Comparison of ENCODE assay signal across 20 cellular contexts in the genomic region with DNA sequence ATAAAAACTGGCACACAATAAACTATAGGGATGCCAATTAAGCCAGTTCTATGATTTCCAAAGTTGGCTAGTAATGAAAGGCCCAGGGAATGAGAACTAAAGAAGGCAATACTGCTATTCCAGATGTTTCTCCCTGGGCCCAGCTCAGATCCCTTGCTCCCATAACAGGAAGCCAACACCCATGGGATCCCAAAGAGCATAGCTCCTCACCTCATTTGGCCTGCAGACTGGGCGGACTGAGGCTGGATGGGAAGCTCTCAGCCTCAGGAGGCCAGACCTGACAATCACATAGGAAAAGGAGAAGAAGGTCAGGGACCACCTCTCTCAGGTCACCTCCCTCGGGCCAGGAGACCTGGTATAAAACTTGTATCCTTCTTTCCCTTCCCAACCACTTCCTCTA. TPM values are rescaled to one million over a fixed set of nuclear protein-coding genes. Genes with fewer than 3 reads are reported as not detected.
DNase-seq lines count a peak whose midpoint lies in the region; ATAC-seq and TF ChIP-seq lines count a peak whose summit lies in the region.
"Had no signal": no experiment of that assay in that cellular context is flagged by ENCODE, and none has a peak within 500 bp of the region (broad histone marks: within the 10 kb centered on the region; RNA-seq: fewer than 3 reads in every experiment).

No MANE protein-coding gene starts in this region.

- H3K36me3 Mint-ChIP-seq in effector memory CD8-positive, alpha-beta T cell (ENCODE audit: insufficient read depth), result peaks cover 19% of the 10 kb centered on the region

- no peaks in the 10 kb centered on the region for H3K9me3 Mint-ChIP-seq in effector memory CD8-positive, alpha-beta T cell

- intact Hi-C loops in heart left ventricle (cut with DNase I) (loop anchor here in 2 of 10 donors (5.0 kb wide), 2 partner anchors 34 to 1014 kb away; partner anchors contain the start of genes CASTOR1 (in 1 of the 2) and GAS2L1 (in 1 of the 2)), cardiac septum (cut with DNase I) (no loop called here), psoas muscle (cut with DNase I) (no loop called here), PC-9 (cut with micrococcal nuclease; ENCODE audit: unreplicated experiment) (no loop called here)

- no peaks in the 10 kb centered on the region for H3K9me3 ChIP-seq in heart left ventricle
- no peaks in the 10 kb centered on the region for H3K9me3 ChIP-seq in psoas muscle
- no peaks in the 10 kb centered on the region for H3K9me3 ChIP-seq in PC-9 (ENCODE audit: insufficient read depth, low read depth)
- H3K9me3 ChIP-seq: body of pancreas, transverse colon had no signal

- H3K9me2 ChIP-seq in PC-9 (ENCODE audit: insufficient read depth), result no peaks in the 10 kb centered on the region

- no peak overlapping the region for H2AFZ ChIP-seq in PC-9

- H3K27ac Mint-ChIP-seq in effector memory CD8-positive, alpha-beta T cell, result peak overlapping the region in 1 of 2 donors; percentile 87

- 45 to 69% (median 53%) methylated on average over 2 of the region's 2 CpGs for WGBS in heart left ventricle, 4 donors
- 64 to 66% (median 64%) methylated on average over 2 of the region's 2 CpGs for WGBS in psoas muscle, 3 donors

- peaks cover 18% of the 10 kb centered on the region; the same call in 1 of the 2 replicates for H3F3A ChIP-seq in PC-9 (ENCODE audit: insufficient read depth, low read depth)

- H3K4me1 ChIP-seq in heart left ventricle (peaks cover 14 to 95% (median 72%) of the 10 kb centered on the region in 12 donors), psoas muscle (peaks cover 24% of the 10 kb centered on the region), PC-9 (replicated peaks; ENCODE audit: insufficient read depth) (peaks cover 19% of the 10 kb centered on the region)

- H3K36me3 ChIP-seq in heart left ventricle, result peaks cover 0 to 29% (median 0%) of the 10 kb centered on the region in 9 donors
- H3K36me3 ChIP-seq in psoas muscle (ENCODE audit: insufficient read depth in 1 of 2, low read depth in 1 of 2), result no peaks in the 10 kb centered on the region
- H3K36me3 ChIP-seq in PC-9 (ENCODE audit: low read depth), result peaks cover 7% of the 10 kb centered on the region; the same call in 1 of the 2 replicates
- H3K36me3 ChIP-seq: transverse colon had no signal

- peaks cover 14% of the 10 kb centered on the region for H4K20me1 ChIP-seq in PC-9 (ENCODE audit: insufficient read depth)

- H3K4me3 Mint-ChIP-seq in effector memory CD8-positive, alpha-beta T cell, result peak overlapping the region; percentile 3 to 21

- peaks cover 81 to 88% of the 10 kb centered on the region in 2 donors for H3K4me1 Mint-ChIP-seq in effector memory CD8-positive, alpha-beta T cell (ENCODE audit: low read depth in 2 of 2)

- H3K27me3 Mint-ChIP-seq in effector memory CD8-positive, alpha-beta T cell, result no peaks in the 10 kb centered on the region

- ATAC-seq in heart left ventricle (peak in 1 of 4 donors; percentile 49), psoas muscle (no peak)
- no peak for ATAC-seq in effector memory CD8-positive, alpha-beta T cell (replicated peaks)
- ATAC-seq: body of pancreas, Panc1 had no signal

- H3K27me3 ChIP-seq in heart left ventricle (no peaks in the 10 kb centered on the region), psoas muscle (ENCODE audit: insufficient read depth in 3 of 3, low read length in 2 of 3) (no peaks in the 10 kb centered on the region), PC-9 (ENCODE audit: insufficient read depth, low read depth) (no peaks in the 10 kb centered on the region)
- H3K27me3 ChIP-seq: body of pancreas, transverse colon had no signal

- H3K4me3 ChIP-seq in heart left ventricle (no peak overlapping the region), psoas muscle (no peak overlapping the region), PC-9 (no peak overlapping the region)
- H3K4me3 ChIP-seq: body of pancreas, lung, SK-N-MC, transverse colon had no signal

- in situ Hi-C loops in GM13976 (cut with MboI; ENCODE audit: low sequenced_read_pairs, unreplicated experiment), result no loop called here

- POLR2A ChIA-PET in PC-9 (lab: Charles Lee; ENCODE audit: unreplicated experiment), result no interaction called here

- H3K4me2 ChIP-seq in PC-9, result no peak overlapping the region

- TF ChIP-seq CTCF in heart left ventricle (IDR thresholded peaks at IDR 0.05), result no peak
- TF ChIP-seq CTCF in psoas muscle (IDR thresholded peaks at IDR 0.05), result no peak
- TF ChIP-seq CTCF in GM13976 (IDR thresholded peaks at IDR 0.05; ENCODE audit: borderline replicate concordance, control extremely low read depth, extremely low read depth, insufficient read depth, missing control alignments), result no peak
- TF ChIP-seq CTCF in PC-9 (conservative IDR thresholded peaks at IDR 0.05), result no peak

- CTCF ChIA-PET in PC-9 (lab: Charles Lee), result no interaction called here

- DNase-seq in heart left ventricle (peak in 3 of 5 donors; percentile 45 to 65 (median 45)), cardiac septum (ENCODE audit: low spot score) (no peak), psoas muscle (peak in 1 of 2 donors; percentile 39), GM13976 (ENCODE audit: low spot score) (no peak), foreskin melanocyte (no peak), HuH-7 (ENCODE audit: low spot score) (no peak), PC-9 (no peak)
- no peak for DNase-seq in effector memory CD8-positive, alpha-beta T cell
- DNase-seq: activated CD4-positive, CD25-positive, alpha-beta regulatory T cell treated with anti-CD3 and anti-CD28 coated beads, Interleukin-2, amount 50 U/mL, for 72 hours; activated CD8-positive, alpha-beta memory T cell treated with anti-CD3 and anti-CD28 coated beads, Interleukin-2, amount 50 U/mL, for 4 hours; body of pancreas; NCI-H1436; NCI-H2227 treated with DMSO at 0.1 percent for 48 hours; transverse colon had no signal

- H3K27ac ChIP-seq in heart left ventricle (peak overlapping the region in 11 of 12 donors; percentile 26 to 70 (median 60)), psoas muscle (peak overlapping the region; percentile 9), PC-9 (no peak overlapping the region)
- H3K27ac ChIP-seq: body of pancreas, SK-N-MC, transverse colon had no signal

- peaks cover 74% of the 10 kb centered on the region for H3K79me2 ChIP-seq in PC-9 (ENCODE audit: low read depth)

- no peak for TF ChIP-seq POLR2A in heart left ventricle (IDR thresholded peaks at IDR 0.05)

- no TSS peak for BruUV-seq in PC-9 (replicated peaks; lab: Mats Ljungman, UMichigan)

RNA-seq across cellular contexts. Expression of gene TBC1D10A, which starts 5.3 kb away (rescaled TPM):
- 10 to 100 TPM in 1 of 9 donors, 1 to 10 TPM in 8; 4.3 to 10.1 (median 7.1) TPM for total RNA-seq in heart left ventricle
- polyA plus RNA-seq in heart left ventricle, result 1 to 10 TPM; 4.5 to 9.5 TPM
- 5.7 TPM for total RNA-seq in cardiac septum
- 1 to 10 TPM; 2.9 to 4.8 (median 3.3) TPM for total RNA-seq in psoas muscle
- 1 to 10 TPM; 2.2 to 4.2 (median 2.9) TPM for polyA plus RNA-seq in psoas muscle
- total RNA-seq in PC-9 (2021), result 24.3 and 26.2 TPM in 2 replicates

RNA-seq across cellular contexts. Expression of gene CASTOR1, which starts 32.2 kb away (rescaled TPM):
- 10 to 100 TPM in 3 of 9 donors, 1 to 10 TPM in 6; 3.8 to 16.6 (median 7.1) TPM for total RNA-seq in heart left ventricle
- 10 to 100 TPM in 1 of 2 donors, 1 to 10 TPM in 1; 7.0 to 10.2 TPM for polyA plus RNA-seq in heart left ventricle
- 5.0 TPM for total RNA-seq in cardiac septum
- 1 to 10 TPM in 3 of 4 donors, under 1 TPM in 1; 0.44 to 4.8 (median 2.2) TPM for total RNA-seq in psoas muscle
- 1 to 10 TPM; 1.9 to 5.1 (median 2.9) TPM for polyA plus RNA-seq in psoas muscle
- 10.6 and 11.1 TPM in 2 replicates for total RNA-seq in PC-9 (2021)

RNA-seq across cellular contexts. Expression of gene SF3A1, which starts 35.2 kb away (rescaled TPM):
- total RNA-seq in heart left ventricle (100 to 1,000 TPM in 4 of 9 donors, 10 to 100 TPM in 5; 57.7 to 142 (median 99.2) TPM), cardiac septum (106 TPM), psoas muscle (100 to 1,000 TPM; 107 to 146 (median 121) TPM), PC-9 (2021) (189 and 207 TPM in 2 replicates)
- polyA plus RNA-seq in heart left ventricle (10 to 100 TPM; 11.4 to 31.3 TPM), psoas muscle (10 to 100 TPM; 21.6 to 35.5 (median 32.3) TPM)

RNA-seq across cellular contexts. Expression of gene CCDC157, which starts 35.3 kb away (rescaled TPM):
- 1 to 10 TPM in 5 of 9 donors, under 1 TPM in 4; 0.45 to 1.7 (median 1.1) TPM for total RNA-seq in heart left ventricle
- polyA plus RNA-seq in heart left ventricle, result 1 to 10 TPM in 1 of 2 donors, under 1 TPM in 1; 0.42 to 1.4 TPM
- 0.78 TPM for total RNA-seq in cardiac septum
- under 1 TPM; 0.17 to 0.88 (median 0.54) TPM for total RNA-seq in psoas muscle
- 1 to 10 TPM; 1.4 to 2.6 (median 1.5) TPM for polyA plus RNA-seq in psoas muscle
- total RNA-seq in PC-9 (2021), result 6.2 and 6.8 TPM in 2 replicates

RNA-seq across cellular contexts. Expression of gene OSM, which starts 54.8 kb away (rescaled TPM):
- 1 to 10 TPM in 2 of 9 donors, under 1 TPM in 5, not detected in 2; 0.17 to 5.0 (median 0.42) TPM for total RNA-seq in heart left ventricle
- polyA plus RNA-seq in heart left ventricle, result under 1 TPM; 0.25 to 0.27 TPM
- total RNA-seq in cardiac septum, result 0.32 TPM
- total RNA-seq in psoas muscle, result under 1 TPM in 2 of 4 donors, not detected in 2; 0.38 to 0.39 TPM
- under 1 TPM in 2 of 3 donors, not detected in 1; 0.08 TPM for polyA plus RNA-seq in psoas muscle
- not detected in 2 replicates for total RNA-seq in PC-9 (2021)
- total RNA-seq: body of pancreas, dermis microvascular lymphatic vessel endothelial cell, epithelial cell of proximal tubule, glomerular endothelial cell, transverse colon had no signal

Comparison
In these comparisons a context has a peak if more than half of its experiments do, and no peak if none do; other contexts are left out.
1. DNase-seq: peak in heart left ventricle (3 of 5); none in cardiac septum (single experiment), effector memory CD8-positive, alpha-beta T cell (0 of 3), GM13976 (single experiment), foreskin melanocyte (single experiment), HuH-7 (single experiment) and PC-9 (0 of 2).